In the genomic region with DNA sequence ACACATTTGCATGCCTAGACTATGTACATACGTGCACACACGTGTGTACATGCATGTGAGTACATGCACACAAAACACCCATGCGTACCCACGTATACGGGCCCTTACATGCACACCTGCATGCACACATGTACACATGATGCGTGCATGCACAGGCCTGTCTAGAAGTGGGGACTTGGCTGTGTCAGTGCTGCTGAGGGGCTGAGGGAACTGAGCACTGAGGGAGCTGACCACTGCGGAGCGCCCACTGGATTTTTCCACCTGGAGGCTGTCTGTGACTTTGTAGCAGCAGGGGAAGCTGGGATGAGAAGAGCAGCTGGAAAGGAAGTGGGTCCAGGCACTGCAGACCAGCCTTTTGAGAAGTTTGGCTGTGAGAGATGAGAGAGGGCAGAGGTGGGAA, we compare ENCODE assay signal across 29 cellular contexts. TPM values are rescaled to one million over a fixed set of nuclear protein-coding genes. Genes with fewer than 3 reads are reported as not detected.
"Had no signal": no experiment of that assay in that cellular context is flagged by ENCODE, and none has a peak within 500 bp of the region (broad histone marks: within the 10 kb centered on the region; RNA-seq: fewer than 3 reads in every experiment).

No MANE protein-coding gene starts in this region.

- H3K4me3 Mint-ChIP-seq: activated CD4-positive, alpha-beta memory T cell treated with anti-CD3 and anti-CD28 coated beads, Interleukin-2, amount 10 ng/mL, durations not matched to agents 7 days and 5 days; activated naive CD8-positive, alpha-beta T cell; activated T-helper 1 cell treated with anti-CD3 and anti-CD28 coated beads, Interleukin-12 subunit alpha, Interleukin-12 subunit beta, Interleukin-2, Interleukin-4 antibody, amounts not matched to agents 30 ng/mL and 10 ng/mL and 1 ng/mL, durations not matched to agents 14 hours and 24 hours and 36 hours; mesothelial cell of epicardium; nephron progenitor cell; stimulated activated naive B cell treated with anti-CD40 and anti-IgM and Interleukin-4, amounts not matched to agents 10 μg/mL and 1 μg/mL and 100 μg/mL, for 72 hours; type B pancreatic cell had no signal

- H3K4me1 ChIP-seq: adrenal gland, ascending aorta, sigmoid colon, vagina had no signal

- H3K9me3 ChIP-seq: adrenal gland, ascending aorta, heart left ventricle, sigmoid colon, vagina had no signal

- H3K4me1 Mint-ChIP-seq: activated CD4-positive, alpha-beta memory T cell treated with anti-CD3 and anti-CD28 coated beads, Interleukin-2, amount 10 ng/mL, durations not matched to agents 7 days and 5 days; stimulated activated naive B cell treated with anti-CD40 and anti-IgM and Interleukin-4, amounts not matched to agents 10 μg/mL and 1 μg/mL and 100 μg/mL, for 72 hours had no signal

- H3K36me3 Mint-ChIP-seq: activated naive CD8-positive, alpha-beta T cell; mesothelial cell of epicardium; stimulated activated naive B cell treated with anti-CD40 and anti-IgM and Interleukin-4, amounts not matched to agents 10 μg/mL and 1 μg/mL and 100 μg/mL, for 72 hours; type B pancreatic cell had no signal

- H3K4me2 ChIP-seq: smooth muscle cell had no signal

- H3K27me3 ChIP-seq: adrenal gland, ascending aorta, brain microvascular endothelial cell, heart left ventricle, sigmoid colon, vagina had no signal

- H3K36me3 ChIP-seq: adrenal gland, brain microvascular endothelial cell had no signal

- H3K27me3 Mint-ChIP-seq: activated CD4-positive, alpha-beta memory T cell treated with anti-CD3 and anti-CD28 coated beads, Interleukin-2, amount 10 ng/mL, durations not matched to agents 7 days and 5 days; activated naive CD8-positive, alpha-beta T cell; stimulated activated naive B cell treated with anti-CD40 and anti-IgM and Interleukin-4, amounts not matched to agents 10 μg/mL and 1 μg/mL and 100 μg/mL, for 72 hours had no signal

- H3K9me3 Mint-ChIP-seq: activated CD4-positive, alpha-beta memory T cell treated with anti-CD3 and anti-CD28 coated beads, Interleukin-2, amount 10 ng/mL, durations not matched to agents 7 days and 5 days; activated T-helper 1 cell treated with anti-CD3 and anti-CD28 coated beads, Interleukin-12 subunit alpha, Interleukin-12 subunit beta, Interleukin-2, Interleukin-4 antibody, amounts not matched to agents 30 ng/mL and 10 ng/mL and 1 ng/mL, durations not matched to agents 14 hours and 24 hours and 36 hours; mesothelial cell of epicardium; nephron progenitor cell; stimulated activated naive B cell treated with anti-CD40 and anti-IgM and Interleukin-4, amounts not matched to agents 10 μg/mL and 1 μg/mL and 100 μg/mL, for 72 hours; type B pancreatic cell had no signal

- H3K27ac ChIP-seq: adrenal gland, ascending aorta, brain microvascular endothelial cell, coronary artery, epithelial cell of prostate, heart left ventricle, sigmoid colon, vagina had no signal

- H3K4me3 ChIP-seq: adrenal gland, ascending aorta, coronary artery, heart left ventricle, sigmoid colon, smooth muscle cell, vagina had no signal

- H3K27ac Mint-ChIP-seq: activated CD4-positive, alpha-beta memory T cell treated with anti-CD3 and anti-CD28 coated beads, Interleukin-2, amount 10 ng/mL, durations not matched to agents 7 days and 5 days; activated naive CD8-positive, alpha-beta T cell; activated T-helper 1 cell treated with anti-CD3 and anti-CD28 coated beads, Interleukin-12 subunit alpha, Interleukin-12 subunit beta, Interleukin-2, Interleukin-4 antibody, amounts not matched to agents 30 ng/mL and 10 ng/mL and 1 ng/mL, durations not matched to agents 14 hours and 24 hours and 36 hours; mesothelial cell of epicardium; stimulated activated naive B cell treated with anti-CD40 and anti-IgM and Interleukin-4, amounts not matched to agents 10 μg/mL and 1 μg/mL and 100 μg/mL, for 72 hours had no signal

- DNase-seq: activated CD4-positive, alpha-beta memory T cell treated with anti-CD3 and anti-CD28 coated beads, Interleukin-2, amount 10 ng/mL, durations not matched to agents 7 days and 5 days; activated CD4-positive, alpha-beta T cell treated with anti-CD3 and anti-CD28 coated beads for 4 hours; activated CD4-positive, CD25-positive, alpha-beta regulatory T cell; activated gamma-delta T cell treated with Interleukin-2 at 50 U/mL for 16 hours; adrenal gland; brain microvascular endothelial cell; central memory CD4-positive, alpha-beta T cell; islet precursor cell; mammary epithelial cell; nephron progenitor cell; occipital lobe; sigmoid colon; stimulated activated CD4-positive, alpha-beta T cell treated with anti-CD3 and anti-CD28 coated beads, Interleukin-15, amount 100 ng/mL, for 24 hours; stimulated activated naive B cell treated with anti-CD40 and anti-IgM and Interleukin-4, amounts not matched to agents 10 μg/mL and 1 μg/mL and 100 μg/mL, for 72 hours; T1000 had no signal

- ATAC-seq: heart left ventricle; left lobe of liver; stimulated activated naive B cell treated with anti-CD40 and anti-IgM and Interleukin-4, amounts not matched to agents 10 μg/mL and 1 μg/mL and 100 μg/mL, for 72 hours had no signal

RNA-seq across cellular contexts. Expression of a gene that starts 20.8 kb away (rescaled TPM):
- total RNA-seq: activated CD4-positive, alpha-beta memory T cell treated with anti-CD3 and anti-CD28 coated beads, Interleukin-2, amount 10 ng/mL, durations not matched to agents 7 days and 5 days; activated T-helper 1 cell treated with anti-CD3 and anti-CD28 coated beads, Interleukin-12 subunit alpha, Interleukin-12 subunit beta, Interleukin-2, Interleukin-4 antibody, amounts not matched to agents 30 ng/mL and 10 ng/mL and 1 ng/mL, durations not matched to agents 14 hours and 24 hours and 36 hours; mammary epithelial cell; T-helper 1 cell treated with Interleukin-12 subunit alpha and Interleukin-12 subunit beta and Interleukin-4 antibody, amounts not matched to agents 30 ng/mL and 1 ng/mL, for 36 hours had no signal
- polyA plus RNA-seq: mammary epithelial cell had no signal

RNA-seq across cellular contexts. Expression of a gene that starts 59.6 kb away (rescaled TPM):
- total RNA-seq: activated CD4-positive, alpha-beta memory T cell treated with anti-CD3 and anti-CD28 coated beads, Interleukin-2, amount 10 ng/mL, durations not matched to agents 7 days and 5 days; activated T-helper 1 cell treated with anti-CD3 and anti-CD28 coated beads, Interleukin-12 subunit alpha, Interleukin-12 subunit beta, Interleukin-2, Interleukin-4 antibody, amounts not matched to agents 30 ng/mL and 10 ng/mL and 1 ng/mL, durations not matched to agents 14 hours and 24 hours and 36 hours; ascending aorta; mammary epithelial cell; mesothelial cell of epicardium; occipital lobe; renal cortical epithelial cell; smooth muscle cell; T-helper 1 cell treated with Interleukin-12 subunit alpha and Interleukin-12 subunit beta and Interleukin-4 antibody, amounts not matched to agents 30 ng/mL and 1 ng/mL, for 36 hours; temporal lobe; vagina had no signal
- polyA plus RNA-seq: mammary epithelial cell had no signal
